In genomic region chr5:50853151-50853550, GRCh38 we compare ENCODE assay signal across 9 cellular contexts.
DNase-seq lines count a peak whose midpoint lies in the region; ATAC-seq lines count a peak whose summit lies in the region.
"Had no signal": no experiment of that assay in that cellular context is flagged by ENCODE, and none has a peak within 500 bp of the region (broad histone marks: within the 10 kb centered on the region; RNA-seq: fewer than 3 reads in every experiment).

No MANE protein-coding gene starts in this region.

- ATAC-seq in GM18870 (IDR thresholded peaks at IDR 0.05; ENCODE audit: unreplicated experiment), result peak; percentile 89
- peak; percentile 71 for ATAC-seq in HG02678 (IDR thresholded peaks at IDR 0.05; ENCODE audit: unreplicated experiment)

- peak; percentile 98 for DNase-seq in MV-4-11 (lab: John Stamatoyannopoulos, UW)
- DNase-seq in midbrain (lab: John Stamatoyannopoulos, UW), result peak; percentile 53
- no peak for DNase-seq in activated CD4-positive, alpha-beta T cell treated with anti-CD3 and anti-CD28 coated beads, Interleukin-2, amount 50 U/mL, for 1 hour
- no peak for DNase-seq in NCI-H226
- DNase-seq in NCI-H187 treated with DMSO at 0.1 percent for 48 hours (lab: John Stamatoyannopoulos, UW), result no peak
- DNase-seq in amniotic stem cell (lab: John Stamatoyannopoulos, UW), result no peak
- DNase-seq: T1000 had no signal

Comparison
In these comparisons a context has a peak if more than half of its experiments do, and no peak if none do; other contexts are left out.
1. DNase-seq: peak in MV-4-11 (single experiment) and midbrain (single experiment); none in activated CD4-positive, alpha-beta T cell treated with anti-CD3 and anti-CD28 coated beads, Interleukin-2, amount 50 U/mL, for 1 hour (single experiment), NCI-H226 (single experiment), NCI-H187 treated with DMSO at 0.1 percent for 48 hours (single experiment) and amniotic stem cell (single experiment).